1 cellular context compared by ENCODE assay signal in genomic region chr1:53945433-53946251, GRCh38.
TF ChIP-seq lines count a peak whose summit lies in the region.

Gene IFT25 (minus strand): TSS chr1:53945699. CDS start chr1:53940082, 5,617 bp downstream.

TF ChIP-seq in K562, 482 proteins besides CTCF, POLR2A, EP300 and RAD21 (continued from another document and continues in another):
- TF ChIP-seq KDM4B (IDR thresholded peaks at IDR 0.05; ENCODE audit: borderline replicate concordance in 2 of 2, low read depth in 1 of 2) (no peak), BRCA1 (IDR thresholded peaks at IDR 0.05) (no peak), BRCA1 (CRISPR knock-in tag; IDR thresholded peaks at IDR 0.05) (no peak), ARID3A (IDR thresholded peaks at IDR 0.05; ENCODE audit: borderline replicate concordance, low read depth, low read length) (no peak), U2AF1 (optimal IDR thresholded peaks at IDR 0.05; ENCODE audit: low read depth, low read length) (no peak), HMGN3 (IDR thresholded peaks at IDR 0.05; ENCODE audit: borderline replicate concordance, extremely low read depth, insufficient read length, low read depth, low read length) (no peak), TEAD1 (CRISPR knock-in tag; IDR thresholded peaks at IDR 0.05) (no peak), NR0B1 (IDR thresholded peaks at IDR 0.05; ENCODE audit: partially characterized antibody) (no peak), MYBL2 (IDR thresholded peaks at IDR 0.05; ENCODE audit: low read depth) (no peak), MYBL2 (CRISPR knock-in tag; IDR thresholded peaks at IDR 0.05; ENCODE audit: borderline replicate concordance) (no peak), ZNF263 (CRISPR knock-in tag; IDR thresholded peaks at IDR 0.05; ENCODE audit: borderline replicate concordance) (0 out of 2 replicates have a peak, but pooled peaks have one; percentile 68), RFX5 (IDR thresholded peaks at IDR 0.05; ENCODE audit: low read depth, low read length) (no peak), RBFOX2 (IDR thresholded peaks at IDR 0.05; ENCODE audit: low read depth, low read length) (peak; percentile 87), ZFP1 (CRISPR knock-in tag; IDR thresholded peaks at IDR 0.05) (no peak), ZNF274 (IDR thresholded peaks at IDR 0.05; ENCODE audit: borderline replicate concordance, low read depth, low read length) (no peak), ATF2 (CRISPR knock-in tag; IDR thresholded peaks at IDR 0.05) (no peak), HBP1 (CRISPR knock-in tag; IDR thresholded peaks at IDR 0.05) (peak; percentile 74; the same call in 1 of the 2 replicates), KDM5B (IDR thresholded peaks at IDR 0.05; ENCODE audit: insufficient replicate concordance, low read depth, low read length) (peak; percentile 84), FOXA1 (IDR thresholded peaks at IDR 0.05; ENCODE audit: borderline replicate concordance) (no peak), HMG20B (CRISPR knock-in tag; IDR thresholded peaks at IDR 0.05) (0 out of 2 replicates have a peak, but pooled peaks have one; percentile 40), KLF6 (CRISPR knock-in tag; IDR thresholded peaks at IDR 0.05; ENCODE audit: borderline replicate concordance) (peak; percentile 66; the same call in 1 of the 2 replicates), GABPA (tag; conservative IDR thresholded peaks at IDR 0.05; ENCODE audit: low read depth) (peak; percentile 68), HDAC1 (IDR thresholded peaks at IDR 0.05) (peak in 1 of 2 experiments; percentile 95; a peak in 2 of 4 replicates), ZBTB12 (CRISPR knock-in tag; IDR thresholded peaks at IDR 0.05) (0 out of 2 replicates have a peak, but pooled peaks have one; percentile 26), CC2D1A (IDR thresholded peaks at IDR 0.05) (no peak), NRF1 (conservative IDR thresholded peaks at IDR 0.05 in 1 of 2, IDR thresholded peaks at IDR 0.05 in 1 of 2) (no peak; a peak in 2 of 4 replicates), ZNF830 (CRISPR knock-in tag; IDR thresholded peaks at IDR 0.05) (no peak), KDM1A (IDR thresholded peaks at IDR 0.05) (no peak), ZNF586 (CRISPR knock-in tag; conservative IDR thresholded peaks at IDR 0.05) (no peak), CHD7 (IDR thresholded peaks at IDR 0.05; ENCODE audit: low read depth, low read length) (no peak)
